ENCODE assay signal across 10 cellular contexts in the genomic region with DNA sequence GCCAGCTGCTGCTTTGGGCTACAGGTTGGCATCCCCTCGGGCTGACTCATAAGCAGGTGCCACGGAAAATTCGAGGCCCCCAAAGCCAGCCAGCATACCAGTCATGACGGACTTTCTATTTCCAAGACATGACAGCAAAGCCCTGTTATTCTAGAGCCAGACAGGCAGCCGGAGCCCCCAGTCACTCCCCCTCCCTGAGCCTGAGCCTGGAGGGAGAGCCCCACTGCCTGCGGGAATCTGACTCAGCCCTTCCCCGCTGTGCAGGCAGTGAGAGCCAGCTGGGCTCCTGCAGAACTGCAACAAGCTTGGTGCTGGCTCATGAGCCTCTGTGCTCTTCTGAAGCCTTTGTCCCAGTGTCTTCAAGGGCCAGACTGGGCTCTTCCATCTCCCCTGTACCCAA. TPM values are rescaled to one million over a fixed set of nuclear protein-coding genes. Genes with fewer than 3 reads are reported as not detected.
DNase-seq lines count a peak whose midpoint lies in the region; ATAC-seq and TF ChIP-seq lines count a peak whose summit lies in the region.
"Had no signal": no experiment of that assay in that cellular context is flagged by ENCODE, and none has a peak within 500 bp of the region (broad histone marks: within the 10 kb centered on the region; RNA-seq: fewer than 3 reads in every experiment).

No MANE protein-coding gene starts in this region.

- H3K9me3 ChIP-seq in vagina = no peaks in the 10 kb centered on the region

- no peaks in the 10 kb centered on the region for H3K27me3 ChIP-seq in vagina

- no peak overlapping the region for H3K4me3 ChIP-seq in vagina
- H3K4me3 ChIP-seq: SK-N-MC had no signal

- TF ChIP-seq POLR2A in GM18505 (IDR thresholded peaks at IDR 0.05; ENCODE audit: borderline replicate concordance, extremely low read depth, insufficient read depth, insufficient read length) = no peak
- no peak for TF ChIP-seq POLR2A in vagina (IDR thresholded peaks at IDR 0.05)

- H3K27ac ChIP-seq in caudate nucleus (ENCODE audit: low read depth, low read length) = peak overlapping the region; percentile 18
- H3K27ac ChIP-seq in vagina = no peak overlapping the region
- H3K27ac ChIP-seq: SK-N-MC had no signal

- ATAC-seq in HG02973 (IDR thresholded peaks at IDR 0.05; ENCODE audit: unreplicated experiment) (no peak), GM18505 (IDR thresholded peaks at IDR 0.05; ENCODE audit: unreplicated experiment) (no peak), GM18519 (IDR thresholded peaks at IDR 0.05; ENCODE audit: low FRiP score, unreplicated experiment) (no peak)

- intact Hi-C loops in vagina (cut with DNase I) = no loop called here

- peaks cover 7% of the 10 kb centered on the region for H3K4me1 ChIP-seq in vagina

- TF ChIP-seq CTCF in vagina (IDR thresholded peaks at IDR 0.05) = no peak

- H3K36me3 ChIP-seq in vagina = no peaks in the 10 kb centered on the region

- DNase-seq in 8988T (peak; percentile 40), HT1080 (ENCODE audit: low read depth) (peak; percentile 92), caudate nucleus (lab: John Stamatoyannopoulos, UW) (peak in 40 of 61 donors; percentile 8 to 74 (median 46)), kidney tubule cell (ENCODE audit: low spot score) (peak; percentile 52), vagina (ENCODE audit: extremely low spot score in 2 of 2) (no peak)
- DNase-seq: CD4-positive, alpha-beta memory T cell had no signal

RNA-seq across cellular contexts. Expression of a gene that starts 15.8 kb away (rescaled TPM):
- total RNA-seq in HT1080 (2014; rRNA removed; shearing (Covaris generic)) = not detected in 2 replicates
- not detected in 2 replicates for polyA plus RNA-seq in HT1080 (2015; cell fraction: cytosol; rRNA removed)
- not detected in 2 replicates for polyA plus RNA-seq in HT1080 (2015; cell fraction: nucleus; rRNA removed)
- not detected for total RNA-seq in vagina
- total RNA-seq: CD4-positive, alpha-beta memory T cell had no signal

Comparison
In these comparisons a context has a peak if more than half of its experiments do, and no peak if none do; other contexts are left out.
1. DNase-seq: peak in 8988T (single experiment), HT1080 (single experiment), caudate nucleus (40 of 61) and kidney tubule cell (single experiment); none in vagina (0 of 2).